ENCODE assay signal across 8 cellular contexts in genomic region chr12:15910468-15910863, GRCh38. TPM values are rescaled to one million over a fixed set of nuclear protein-coding genes. Genes with fewer than 3 reads are reported as not detected.
DNase-seq lines count a peak whose midpoint lies in the region; ATAC-seq and TF ChIP-seq lines count a peak whose summit lies in the region.

No MANE protein-coding gene starts in this region.

- no peaks in the 10 kb centered on the region for H3K27me3 ChIP-seq in BLaER1

- peaks cover 13% of the 10 kb centered on the region for H3K4me1 ChIP-seq in BLaER1

- H3K27ac Mint-ChIP-seq in chondrocyte (ENCODE audit: unreplicated experiment) (peak overlapping the region; percentile 76), nephron progenitor cell (no peak overlapping the region)

- H3K4me2 ChIP-seq in BLaER1 = peak overlapping the region; percentile 78

- no peak overlapping the region for H3K27ac ChIP-seq in BLaER1

- H3K9me3 Mint-ChIP-seq in chondrocyte (ENCODE audit: low read depth) (no peaks in the 10 kb centered on the region), nephron progenitor cell (no peaks in the 10 kb centered on the region)

- no peaks in the 10 kb centered on the region for H3K36me3 Mint-ChIP-seq in chondrocyte (ENCODE audit: low read depth)
- H3K36me3 Mint-ChIP-seq in nephron progenitor cell (ENCODE audit: low read depth) = no peaks in the 10 kb centered on the region

- H3K9me3 ChIP-seq in BLaER1 = no peaks in the 10 kb centered on the region

- no peaks in the 10 kb centered on the region for H4K20me1 ChIP-seq in BLaER1

- peaks cover 23% of the 10 kb centered on the region for H3K4me1 Mint-ChIP-seq in chondrocyte (ENCODE audit: low read depth)
- peaks cover 23% of the 10 kb centered on the region for H3K4me1 Mint-ChIP-seq in nephron progenitor cell

- no peak for DNase-seq in Jurkat, Clone E6-1 (ENCODE audit: low read depth, low spot score)
- DNase-seq in chondrocyte (ENCODE audit: low spot score) (no peak), nephron progenitor cell (no peak), NCI-H69 (lab: John Stamatoyannopoulos, UW) (no peak), GOT3 (lab: John Stamatoyannopoulos, UW) (no peak)

- TF ChIP-seq CTCF in chondrocyte (IDR thresholded peaks at IDR 0.05) (no peak), nephron progenitor cell (IDR thresholded peaks at IDR 0.05) (no peak)

- H3K36me3 ChIP-seq in BLaER1 = peaks cover 17% of the 10 kb centered on the region

- ATAC-seq in GM19455 (IDR thresholded peaks at IDR 0.05; ENCODE audit: unreplicated experiment) (no peak), HG02798 (IDR thresholded peaks at IDR 0.05; ENCODE audit: poor library complexity, unreplicated experiment) (no peak)

- H3K27me3 Mint-ChIP-seq in chondrocyte (ENCODE audit: low read depth) (no peaks in the 10 kb centered on the region), nephron progenitor cell (ENCODE audit: low read depth, poor library complexity) (no peaks in the 10 kb centered on the region)

- H3K4me3 Mint-ChIP-seq in chondrocyte (ENCODE audit: unreplicated experiment) = no peak overlapping the region
- peak overlapping the region; percentile 96 for H3K4me3 Mint-ChIP-seq in nephron progenitor cell

- peak overlapping the region; percentile 93; the same call in 1 of the 2 replicates for H3K9ac ChIP-seq in BLaER1

- H3K4me3 ChIP-seq in BLaER1 = peak overlapping the region; percentile 79
- H3K4me3 ChIP-seq in Jurkat, Clone E6-1 (ENCODE audit: low read length) = peak overlapping the region; percentile 57

RNA-seq across cellular contexts. Expression of gene DERA, which starts 0.7 kb away (rescaled TPM):
- 47.7 TPM for polyA plus RNA-seq in Jurkat, Clone E6-1 (2012; ENCODE audit: insufficient read depth, insufficient read length)
- 15.5 to 26.2 TPM (median 16.0 TPM) in 3 replicates for total RNA-seq in chondrocyte

RNA-seq across cellular contexts. Expression of gene STRAP, which starts 28.3 kb away (rescaled TPM):
- 142 TPM for polyA plus RNA-seq in Jurkat, Clone E6-1 (2012; ENCODE audit: insufficient read depth, insufficient read length)
- 153 to 172 TPM (median 154 TPM) in 3 replicates for total RNA-seq in chondrocyte
